In the genomic region with DNA sequence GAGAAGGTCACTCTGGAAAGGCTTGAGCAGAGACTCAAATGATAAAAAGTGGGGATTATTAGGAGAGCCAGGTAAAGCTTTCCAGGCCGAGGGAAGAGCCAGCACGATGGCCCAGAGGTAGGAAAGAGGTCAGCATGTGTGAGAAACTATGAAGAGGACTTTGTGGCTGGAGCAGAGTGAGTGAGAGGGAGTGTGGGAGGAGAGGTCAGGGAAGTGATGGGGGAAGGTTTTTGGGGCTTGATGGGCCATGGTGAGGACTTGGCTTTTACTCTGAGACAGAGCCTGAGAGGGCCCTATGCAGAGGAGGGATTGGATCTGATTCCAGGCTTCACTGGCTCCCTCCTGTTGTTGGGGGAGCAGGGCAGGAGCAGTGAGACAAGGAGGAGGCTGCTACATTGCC, we compare ENCODE assay signal across 19 cellular contexts. TPM values are rescaled to one million over a fixed set of nuclear protein-coding genes. Genes with fewer than 3 reads are reported as not detected.
DNase-seq lines count a peak whose midpoint lies in the region; ATAC-seq and TF ChIP-seq lines count a peak whose summit lies in the region.
"Had no signal": no experiment of that assay in that cellular context is flagged by ENCODE, and none has a peak within 500 bp of the region (broad histone marks: within the 10 kb centered on the region; RNA-seq: fewer than 3 reads in every experiment).

No MANE protein-coding gene starts in this region.

- H2AK5ac ChIP-seq in neuronal stem cell (ENCODE audit: low read depth, low read length), result no peak overlapping the region

- no peak overlapping the region for H4K91ac ChIP-seq in neuronal stem cell (ENCODE audit: low read depth, low read length, poor library complexity)

- POLR2A ChIA-PET in Caco-2 (lab: Charles Lee), result no interaction called here

- no peak for DNase-seq in activated T-cell treated with anti-CD3 and anti-CD28 coated beads, Interleukin-2, amount 50 U/mL, for 24 hours
- no peak for DNase-seq in activated T-cell treated with anti-CD3 and anti-CD28 coated beads, Interleukin-2, amount 50 U/mL, for 1 hour
- no peak for DNase-seq in Caco-2
- DNase-seq in central memory CD8-positive, alpha-beta T cell (ENCODE audit: low spot score in 2 of 2), result no peak
- DNase-seq in neuronal stem cell (ENCODE audit: low spot score), result no peak
- no peak for DNase-seq in SW480 (ENCODE audit: low spot score)
- no peak for DNase-seq in smooth muscle cell (lab: John Stamatoyannopoulos, UW; ENCODE audit: unreplicated experiment)
- DNase-seq: 8988T; CD8-positive, alpha-beta memory T cell; COR-L47; GM23248; HCEC 1CT; HFFc6 had no signal

- H3K27me3 ChIP-seq in Caco-2 (replicated peaks; ENCODE audit: control insufficient read depth, insufficient read depth, low read length) (no peaks in the 10 kb centered on the region), neuronal stem cell (ENCODE audit: control insufficient read depth in 3 of 3, insufficient read depth in 3 of 3, low read depth in 1 of 3, low read length in 3 of 3) (no peaks in the 10 kb centered on the region), smooth muscle cell (ENCODE audit: low read depth) (no peaks in the 10 kb centered on the region)
- H3K27me3 ChIP-seq: BLaER1 had no signal

- H3K4ac ChIP-seq in neuronal stem cell (ENCODE audit: low read length), result no peak overlapping the region

- H3K27ac ChIP-seq in neuronal stem cell (replicated peaks; ENCODE audit: low read length) (no peak overlapping the region), smooth muscle cell (ENCODE audit: low read depth) (no peak overlapping the region)
- H3K27ac ChIP-seq: BLaER1, GM23248 had no signal

- H3K36me3 Mint-ChIP-seq in activated T-cell treated with anti-CD3 and anti-CD28 coated beads, Interleukin-2, amount 50 U/mL, for 24 hours (ENCODE audit: low read depth), result peaks cover 7% of the 10 kb centered on the region
- peaks cover 25% of the 10 kb centered on the region for H3K36me3 Mint-ChIP-seq in Caco-2 (ENCODE audit: insufficient read depth, unreplicated experiment)
- H3K36me3 Mint-ChIP-seq in central memory CD8-positive, alpha-beta T cell (ENCODE audit: insufficient read depth), result peaks cover 13% of the 10 kb centered on the region

- no peaks in the 10 kb centered on the region for H3F3A ChIP-seq in smooth muscle cell (ENCODE audit: low read depth)

- no peak overlapping the region for H3K4me2 ChIP-seq in neuronal stem cell (ENCODE audit: insufficient read depth, low read length, poor library complexity, severe bottlenecking)
- no peak overlapping the region for H3K4me2 ChIP-seq in smooth muscle cell
- H3K4me2 ChIP-seq: BLaER1 had no signal

- H2BK120ac ChIP-seq in neuronal stem cell (ENCODE audit: low read depth, low read length), result no peak overlapping the region

- H3K36me3 ChIP-seq in Caco-2 (ENCODE audit: control insufficient read depth, insufficient read depth, low read length) (no peaks in the 10 kb centered on the region), neuronal stem cell (replicated peaks in 1 of 2; ENCODE audit: control insufficient read depth in 2 of 2, insufficient read depth in 2 of 2, low read length in 2 of 2) (no peaks in the 10 kb centered on the region), smooth muscle cell (ENCODE audit: low read depth) (no peaks in the 10 kb centered on the region)

- H2AFZ ChIP-seq in neuronal stem cell (ENCODE audit: low read length) (no peak overlapping the region), smooth muscle cell (ENCODE audit: low read depth) (no peak overlapping the region)
- H2AFZ ChIP-seq: GM23248 had no signal

- no peaks in the 10 kb centered on the region for H3K9me3 ChIP-seq in Caco-2
- H3K9me3 ChIP-seq in neuronal stem cell (replicated peaks in 1 of 2; ENCODE audit: control insufficient read depth in 2 of 2, insufficient read depth in 1 of 2, low read depth in 1 of 2, low read length in 2 of 2), result peaks cover 0 to 3% of the 10 kb centered on the region in 2 donors
- no peaks in the 10 kb centered on the region for H3K9me3 ChIP-seq in smooth muscle cell (replicated peaks; ENCODE audit: low read depth)
- H3K9me3 ChIP-seq: BLaER1 had no signal

- H3K23ac ChIP-seq in neuronal stem cell (ENCODE audit: low read depth, low read length, poor library complexity), result no peak overlapping the region

- H2BK12ac ChIP-seq in neuronal stem cell (ENCODE audit: low read length), result no peak overlapping the region

- no peak overlapping the region for H2BK5ac ChIP-seq in neuronal stem cell (ENCODE audit: low read length)

- no peak overlapping the region for H3K14ac ChIP-seq in neuronal stem cell (ENCODE audit: low read length)

- H3K9ac ChIP-seq in neuronal stem cell (ENCODE audit: low read depth, low read length, poor library complexity) (no peak overlapping the region), smooth muscle cell (ENCODE audit: low read depth) (no peak overlapping the region)
- H3K9ac ChIP-seq: BLaER1, GM23248 had no signal

- no peaks in the 10 kb centered on the region for H3K79me2 ChIP-seq in smooth muscle cell (ENCODE audit: low read depth)

- no peaks in the 10 kb centered on the region for H3K79me1 ChIP-seq in neuronal stem cell (ENCODE audit: low read depth, low read length)

- no peak for ATAC-seq in central memory CD8-positive, alpha-beta T cell (replicated peaks; ENCODE audit: extremely low read depth, poor library complexity, severe bottlenecking)
- no peak for ATAC-seq in HG02852 (IDR thresholded peaks at IDR 0.05; ENCODE audit: unreplicated experiment)
- ATAC-seq: HepG2 had no signal

- H4K20me1 ChIP-seq in smooth muscle cell (ENCODE audit: low read depth), result no peaks in the 10 kb centered on the region
- H4K20me1 ChIP-seq: BLaER1 had no signal

- TF ChIP-seq CTCF in Caco-2 (IDR thresholded peaks at IDR 0.05; ENCODE audit: insufficient read depth in 1 of 2, low read depth in 1 of 2, low read length in 1 of 2, severe bottlenecking in 1 of 2, unreplicated experiment in 1 of 2), result no peak
- no peak for TF ChIP-seq CTCF in smooth muscle cell (IDR thresholded peaks at IDR 0.05; ENCODE audit: borderline replicate concordance, insufficient read depth, poor library complexity, severe bottlenecking)

- peak overlapping the region; percentile 79 for H3K18ac ChIP-seq in neuronal stem cell (ENCODE audit: low read length)

- H4K8ac ChIP-seq in neuronal stem cell (ENCODE audit: low read depth, low read length), result no peak overlapping the region

- peak overlapping the region; percentile 14 for H3K27ac Mint-ChIP-seq in activated T-cell treated with anti-CD3 and anti-CD28 coated beads, Interleukin-2, amount 50 U/mL, for 24 hours
- H3K27ac Mint-ChIP-seq in Caco-2 (ENCODE audit: unreplicated experiment), result peak overlapping the region; percentile 29
- peak overlapping the region; percentile 54 for H3K27ac Mint-ChIP-seq in central memory CD8-positive, alpha-beta T cell (ENCODE audit: low read depth)
- H3K27ac Mint-ChIP-seq: HFFc6, IgD-negative memory B cell had no signal

- H3K4me1 ChIP-seq in Caco-2 (peaks cover 18% of the 10 kb centered on the region), neuronal stem cell (ENCODE audit: control insufficient read depth in 2 of 2, insufficient read depth in 1 of 2, low read depth in 1 of 2, low read length in 2 of 2) (peaks cover 9 to 11% of the 10 kb centered on the region in 2 donors), smooth muscle cell (ENCODE audit: low read depth) (peaks cover 10% of the 10 kb centered on the region)

- no peak overlapping the region for H3K4me3 Mint-ChIP-seq in activated T-cell treated with anti-CD3 and anti-CD28 coated beads, Interleukin-2, amount 50 U/mL, for 24 hours
- H3K4me3 Mint-ChIP-seq in Caco-2 (ENCODE audit: unreplicated experiment), result no peak overlapping the region
- H3K4me3 Mint-ChIP-seq in central memory CD8-positive, alpha-beta T cell, result no peak overlapping the region
- H3K4me3 Mint-ChIP-seq: CD14-positive monocyte; CD8-positive, alpha-beta memory T cell; HFFc6; IgD-negative memory B cell had no signal

- no peaks in the 10 kb centered on the region for H3K27me3 Mint-ChIP-seq in activated T-cell treated with anti-CD3 and anti-CD28 coated beads, Interleukin-2, amount 50 U/mL, for 24 hours
- no peaks in the 10 kb centered on the region for H3K27me3 Mint-ChIP-seq in Caco-2 (ENCODE audit: insufficient read depth, unreplicated experiment)
- H3K27me3 Mint-ChIP-seq in central memory CD8-positive, alpha-beta T cell, result no peaks in the 10 kb centered on the region
- H3K27me3 Mint-ChIP-seq: CD8-positive, alpha-beta memory T cell; IgD-negative memory B cell had no signal

- peaks cover 11% of the 10 kb centered on the region for H3K4me1 Mint-ChIP-seq in activated T-cell treated with anti-CD3 and anti-CD28 coated beads, Interleukin-2, amount 50 U/mL, for 24 hours (ENCODE audit: low read depth)
- H3K4me1 Mint-ChIP-seq in Caco-2 (ENCODE audit: low read depth, unreplicated experiment), result peaks cover 9% of the 10 kb centered on the region
- peaks cover 18% of the 10 kb centered on the region for H3K4me1 Mint-ChIP-seq in central memory CD8-positive, alpha-beta T cell

- intact Hi-C loops in Caco-2 (cut with micrococcal nuclease; ENCODE audit: unreplicated experiment), result no loop called here

- WGBS in neuronal stem cell (ENCODE audit: extremely low coverage in 2 of 2, insufficient read length in 2 of 2, insufficient replicate concordance in 1 of 2), 2 donors, result no CpG with 5 or more reads among the region's 2 CpGs
- WGBS in smooth muscle cell (ENCODE audit: low lambda C conversion rate), result 100% methylated on average over 2 of the region's 2 CpGs

- no peak overlapping the region for H3K4me3 ChIP-seq in Caco-2 (ENCODE audit: low read depth, low read length)
- H3K4me3 ChIP-seq in neuronal stem cell (ENCODE audit: low read length in 2 of 2), result no peak overlapping the region
- no peak overlapping the region for H3K4me3 ChIP-seq in smooth muscle cell
- H3K4me3 ChIP-seq: BLaER1, GM23248 had no signal

- no peaks in the 10 kb centered on the region for H3K9me3 Mint-ChIP-seq in activated T-cell treated with anti-CD3 and anti-CD28 coated beads, Interleukin-2, amount 50 U/mL, for 24 hours
- no peaks in the 10 kb centered on the region for H3K9me3 Mint-ChIP-seq in Caco-2 (ENCODE audit: unreplicated experiment)
- H3K9me3 Mint-ChIP-seq in central memory CD8-positive, alpha-beta T cell, result no peaks in the 10 kb centered on the region
- H3K9me3 Mint-ChIP-seq: CD14-positive monocyte; CD8-positive, alpha-beta memory T cell; HFFc6; IgD-negative memory B cell had no signal

- CTCF ChIA-PET in Caco-2 (lab: Charles Lee), result no interaction called here

- H2BK15ac ChIP-seq in neuronal stem cell (ENCODE audit: low read length), result no peak overlapping the region

- no TSS peak for BruUV-seq in Caco-2 (replicated peaks; lab: Mats Ljungman, UMichigan)

RNA-seq across cellular contexts. Expression of a gene that starts 5.3 kb away (rescaled TPM):
- total RNA-seq in Caco-2 (2022) (12.4 and 14.0 TPM in 2 replicates), smooth muscle cell (0.94 TPM in 1 of 2 replicates, not detected in the other)
- polyA plus RNA-seq in neuronal stem cell (2013, experiment 1 of 2), result 3.1 TPM
- 3.7 TPM for polyA plus RNA-seq in neuronal stem cell (2013, experiment 2 of 2)
- polyA plus RNA-seq in smooth muscle cell, result 0.32 and 0.98 TPM in 2 replicates
- total RNA-seq: GM23248 had no signal

RNA-seq across cellular contexts. Expression of a gene that starts 21.3 kb away (rescaled TPM):
- total RNA-seq in Caco-2 (2022) (6.1 and 7.8 TPM in 2 replicates), smooth muscle cell (6.5 and 7.2 TPM in 2 replicates)
- polyA plus RNA-seq in neuronal stem cell (2013, experiment 1 of 2), result 0.49 TPM
- polyA plus RNA-seq in neuronal stem cell (2013, experiment 2 of 2), result 0.43 TPM
- polyA plus RNA-seq in smooth muscle cell, result 12.6 and 13.4 TPM in 2 replicates
- total RNA-seq: A673, HepG2 had no signal

RNA-seq across cellular contexts. Expression of a gene that starts 25.2 kb away (rescaled TPM):
- 61.7 and 66.7 TPM in 2 replicates for total RNA-seq in Caco-2 (2022)
- polyA plus RNA-seq in neuronal stem cell (2013, experiment 1 of 2), result 67.9 TPM
- polyA plus RNA-seq in neuronal stem cell (2013, experiment 2 of 2), result 67.6 TPM
- 80.1 and 87.5 TPM in 2 replicates for total RNA-seq in smooth muscle cell
- polyA plus RNA-seq in smooth muscle cell, result 185 and 216 TPM in 2 replicates

RNA-seq across cellular contexts. Expression of a gene that starts 33.4 kb away (rescaled TPM):
- total RNA-seq in Caco-2 (2022) (264 and 274 TPM in 2 replicates), smooth muscle cell (279 and 377 TPM in 2 replicates)
- polyA plus RNA-seq in neuronal stem cell (2013, experiment 1 of 2), result 142 TPM
- polyA plus RNA-seq in neuronal stem cell (2013, experiment 2 of 2), result 138 TPM
- 387 and 404 TPM in 2 replicates for polyA plus RNA-seq in smooth muscle cell

RNA-seq across cellular contexts. Expression of a gene that starts 36.9 kb away (rescaled TPM):
- total RNA-seq in Caco-2 (2022) (12.7 and 18.6 TPM in 2 replicates), smooth muscle cell (97.5 and 136 TPM in 2 replicates)
- polyA plus RNA-seq in neuronal stem cell (2013, experiment 1 of 2), result not detected
- not detected for polyA plus RNA-seq in neuronal stem cell (2013, experiment 2 of 2)
- 22.1 and 96.5 TPM in 2 replicates for polyA plus RNA-seq in smooth muscle cell
- total RNA-seq: A673; CD8-positive, alpha-beta memory T cell; GM23248; HFFc6 had no signal
- polyA plus RNA-seq: GM23248 had no signal
